In the genomic region with DNA sequence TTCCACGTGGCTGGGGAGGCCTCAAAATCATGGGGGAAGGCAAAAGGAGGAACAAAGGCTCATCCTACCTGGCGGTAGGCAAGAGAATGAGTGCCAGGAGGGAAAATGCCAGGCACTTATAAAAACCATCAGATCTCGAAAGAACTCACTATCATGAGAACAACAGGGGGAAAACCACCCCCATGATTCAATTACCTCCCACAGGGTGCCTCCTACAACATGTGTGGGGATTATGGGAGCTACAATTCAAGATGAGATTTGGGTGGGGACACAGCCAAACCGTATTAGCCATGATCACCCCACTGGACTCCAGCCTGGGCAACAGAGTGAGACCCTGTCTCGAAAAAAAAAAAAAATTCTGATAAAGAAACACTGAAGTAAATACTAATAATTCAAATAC, we compare ENCODE assay signal across 20 cellular contexts.
"Had no signal": no experiment of that assay in that cellular context is flagged by ENCODE, and none has a peak within 500 bp of the region (broad histone marks: within the 10 kb centered on the region; RNA-seq: fewer than 3 reads in every experiment).

No MANE protein-coding gene starts in this region.

- H3K4me3 ChIP-seq: breast epithelium, dorsolateral prefrontal cortex, esophagus squamous epithelium, gastrocnemius medialis, left lung, lung, stomach, suprapubic skin, tibial nerve had no signal

- H3K27me3 Mint-ChIP-seq: activated naive CD8-positive, alpha-beta T cell; activated T-cell treated with anti-CD3 and anti-CD28 coated beads, Interleukin-2, amount 50 U/mL, for 24 hours; activated T-helper 17 cell treated with anti-CD3 and anti-CD28 coated beads, Interleukin-2, amount 50 U/mL, for 72 hours; central memory CD8-positive, alpha-beta T cell; effector memory CD8-positive, alpha-beta T cell had no signal

- H3K9me3 Mint-ChIP-seq: activated T-cell treated with anti-CD3 and anti-CD28 coated beads, Interleukin-2, amount 50 U/mL, for 24 hours; central memory CD8-positive, alpha-beta T cell; effector memory CD8-positive, alpha-beta T cell; mesothelial cell of epicardium; natural killer cell had no signal

- H3K36me3 ChIP-seq: breast epithelium, esophagus squamous epithelium, gastrocnemius medialis, left lung, stomach, suprapubic skin, tibial nerve had no signal

- H3K36me3 Mint-ChIP-seq: mesothelial cell of epicardium, natural killer cell had no signal

- H3K4me3 Mint-ChIP-seq: activated naive CD8-positive, alpha-beta T cell; activated T-cell treated with anti-CD3 and anti-CD28 coated beads, Interleukin-2, amount 50 U/mL, for 24 hours; activated T-helper 17 cell treated with anti-CD3 and anti-CD28 coated beads, Interleukin-2, amount 50 U/mL, for 72 hours; central memory CD8-positive, alpha-beta T cell; effector memory CD8-positive, alpha-beta T cell; mesothelial cell of epicardium; natural killer cell had no signal

- DNase-seq: activated T-cell treated with anti-CD3 and anti-CD28 coated beads, Interleukin-2, amount 50 U/mL, for 24 hours; amniotic stem cell; dorsolateral prefrontal cortex; effector memory CD8-positive, alpha-beta T cell; esophagus squamous epithelium; gastrocnemius medialis; hippocampal formation; kidney glomerular epithelial cell; left lung; natural killer cell; stimulated activated CD4-positive, alpha-beta T cell treated with anti-CD3 and anti-CD28 coated beads, Interleukin-4, amount 100 ng/mL, for 1 hour; stomach had no signal

- H3K27ac Mint-ChIP-seq: activated naive CD8-positive, alpha-beta T cell; activated T-cell treated with anti-CD3 and anti-CD28 coated beads, Interleukin-2, amount 50 U/mL, for 24 hours; activated T-helper 17 cell treated with anti-CD3 and anti-CD28 coated beads, Interleukin-2, amount 50 U/mL, for 72 hours; effector memory CD8-positive, alpha-beta T cell; mesothelial cell of epicardium; natural killer cell had no signal

- H3K9me3 ChIP-seq: breast epithelium, esophagus squamous epithelium, gastrocnemius medialis, left lung, stomach, suprapubic skin, tibial nerve had no signal

- H3K27me3 ChIP-seq: breast epithelium, dorsolateral prefrontal cortex, esophagus squamous epithelium, gastrocnemius medialis, left lung, stomach, suprapubic skin, tibial nerve had no signal

- H3K27ac ChIP-seq: breast epithelium, esophagus squamous epithelium, gastrocnemius medialis, left lung, stomach, suprapubic skin, tibial nerve had no signal

- ATAC-seq: activated T-helper 17 cell treated with anti-CD3 and anti-CD28 coated beads, Interleukin-2, amount 50 U/mL, for 72 hours; effector memory CD8-positive, alpha-beta T cell; gastrocnemius medialis; left lung; natural killer cell had no signal

- H3K4me1 ChIP-seq: breast epithelium, suprapubic skin had no signal
